27 cellular contexts compared by ENCODE assay signal in the genomic region with DNA sequence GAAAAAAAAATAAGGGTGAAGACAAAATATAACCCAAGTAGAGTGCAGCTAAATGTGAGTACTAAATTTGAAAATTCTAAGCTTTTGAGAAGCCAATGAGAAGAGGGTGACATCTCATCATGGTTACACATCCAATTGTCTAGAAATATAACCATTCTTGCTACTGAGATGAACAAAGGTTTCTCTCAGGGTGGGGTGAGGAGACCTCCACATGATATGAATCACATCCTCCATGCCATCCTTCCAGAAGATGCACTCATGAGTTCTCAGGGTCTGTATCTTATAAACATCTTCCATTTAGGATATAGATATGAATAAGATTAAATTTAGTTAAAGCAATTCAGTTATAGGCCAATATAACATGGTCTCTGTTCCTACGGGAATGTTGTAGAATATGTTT. TPM values are rescaled to one million over a fixed set of nuclear protein-coding genes. Genes with fewer than 3 reads are reported as not detected.
"Had no signal": no experiment of that assay in that cellular context is flagged by ENCODE, and none has a peak within 500 bp of the region (broad histone marks: within the 10 kb centered on the region; RNA-seq: fewer than 3 reads in every experiment).

No MANE protein-coding gene starts in this region.

- H3K36me3 Mint-ChIP-seq: activated naive CD8-positive, alpha-beta T cell treated with anti-CD3 and anti-CD28 coated beads for 36 hours; brain; natural killer cell treated with Interleukin-12 subunit alpha and Interleukin-12 subunit beta and Interleukin-15 and Interleukin-18, amount 100 ng/mL, for 72 hours had no signal

- H3K27me3 Mint-ChIP-seq: brain, progenitor cell of endocrine pancreas had no signal

- H3K4me3 ChIP-seq: adrenal gland, coronary artery, dorsolateral prefrontal cortex, left ventricle myocardium inferior, lung, mucosa of descending colon, right lobe of liver, testis, transverse colon had no signal

- H3K27ac Mint-ChIP-seq: activated naive CD4-positive, alpha-beta T cell treated with anti-CD3 and anti-CD28 coated beads for 36 hours; activated naive CD8-positive, alpha-beta T cell treated with anti-CD3 and anti-CD28 coated beads for 36 hours; activated T-helper 1 cell treated with anti-CD3 and anti-CD28 coated beads, Interleukin-12 subunit alpha, Interleukin-12 subunit beta, Interleukin-2, Interleukin-4 antibody, amounts not matched to agents 30 ng/mL and 10 ng/mL and 1 ng/mL, durations not matched to agents 14 hours and 24 hours and 36 hours; brain; effector memory CD8-positive, alpha-beta T cell; natural killer cell treated with Interleukin-12 subunit alpha and Interleukin-12 subunit beta and Interleukin-15 and Interleukin-18, amount 100 ng/mL, for 72 hours; progenitor cell of endocrine pancreas had no signal

- H3K27me3 ChIP-seq: adrenal gland, right lobe of liver, testis, transverse colon had no signal

- H3K9me3 Mint-ChIP-seq: activated naive CD4-positive, alpha-beta T cell treated with anti-CD3 and anti-CD28 coated beads for 36 hours; activated naive CD8-positive, alpha-beta T cell treated with anti-CD3 and anti-CD28 coated beads for 36 hours; activated T-helper 1 cell treated with anti-CD3 and anti-CD28 coated beads, Interleukin-12 subunit alpha, Interleukin-12 subunit beta, Interleukin-2, Interleukin-4 antibody, amounts not matched to agents 30 ng/mL and 10 ng/mL and 1 ng/mL, durations not matched to agents 14 hours and 24 hours and 36 hours; brain; effector memory CD8-positive, alpha-beta T cell had no signal

- H3K36me3 ChIP-seq: adrenal gland, left ventricle myocardium inferior, right lobe of liver, transverse colon, WERI-Rb-1 had no signal

- ATAC-seq: activated CD4-positive, CD25-positive, alpha-beta regulatory T cell treated with anti-CD3 and anti-CD28 coated beads, Interleukin-2, amount 50 U/mL, for 24 hours; effector memory CD8-positive, alpha-beta T cell; esophagus mucosa; mucosa of descending colon; natural killer cell treated with Interleukin-12 subunit alpha and Interleukin-12 subunit beta and Interleukin-15 and Interleukin-18, amount 100 ng/mL, for 72 hours; right lobe of liver; stimulated activated naive CD8-positive, alpha-beta T cell treated with anti-CD3 and anti-CD28 coated beads, Interleukin-15, Interleukin-2, amounts not matched to agents 100 U/mL and 50 U/mL, for 24 hours had no signal

- H3K9me3 ChIP-seq: adrenal gland, left ventricle myocardium inferior, mucosa of descending colon, right lobe of liver, testis, transverse colon had no signal

- DNase-seq: activated CD4-positive, alpha-beta T cell treated with anti-CD3 and anti-CD28 coated beads for 48 hours; activated CD4-positive, alpha-beta T cell treated with anti-CD3 and anti-CD28 coated beads, Interleukin-2, amount 50 U/mL, for 48 hours; activated CD8-positive, alpha-beta memory T cell treated with anti-CD3 and anti-CD28 coated beads for 24 hours; activated effector memory CD4-positive, alpha-beta T cell treated with anti-CD3 and anti-CD28 coated beads, Interleukin-2, amount 50 U/mL, for 16 hours; activated naive CD4-positive, alpha-beta T cell treated with anti-CD3 and anti-CD28 coated beads for 36 hours; activated naive CD8-positive, alpha-beta T cell treated with anti-CD3 and anti-CD28 coated beads for 36 hours; adrenal gland; aorta; dorsolateral prefrontal cortex; effector memory CD8-positive, alpha-beta T cell; left ventricle myocardium inferior; mucosa of descending colon; right lobe of liver; stimulated activated CD4-positive, alpha-beta T cell treated with anti-CD3 and anti-CD28 coated beads, Interleukin-2, amount 100 ng/mL, for 48 hours; stimulated activated naive CD8-positive, alpha-beta T cell treated with anti-CD3 and anti-CD28 coated beads, Interleukin-15, Interleukin-2, amounts not matched to agents 100 U/mL and 50 U/mL, for 24 hours; T1000; testis; transverse colon; WERI-Rb-1 had no signal

- H3K27ac ChIP-seq: adrenal gland, coronary artery, dorsolateral prefrontal cortex, left ventricle myocardium inferior, right lobe of liver, testis, transverse colon, WERI-Rb-1 had no signal

- H3K4me3 Mint-ChIP-seq: activated naive CD4-positive, alpha-beta T cell treated with anti-CD3 and anti-CD28 coated beads for 36 hours; activated naive CD8-positive, alpha-beta T cell treated with anti-CD3 and anti-CD28 coated beads for 36 hours; activated T-helper 1 cell treated with anti-CD3 and anti-CD28 coated beads, Interleukin-12 subunit alpha, Interleukin-12 subunit beta, Interleukin-2, Interleukin-4 antibody, amounts not matched to agents 30 ng/mL and 10 ng/mL and 1 ng/mL, durations not matched to agents 14 hours and 24 hours and 36 hours; brain; effector memory CD8-positive, alpha-beta T cell; natural killer cell treated with Interleukin-12 subunit alpha and Interleukin-12 subunit beta and Interleukin-15 and Interleukin-18, amount 100 ng/mL, for 72 hours had no signal

- H3K4me1 ChIP-seq: adrenal gland, left ventricle myocardium inferior, right lobe of liver, testis, transverse colon had no signal

- H3K4me1 Mint-ChIP-seq: activated naive CD8-positive, alpha-beta T cell treated with anti-CD3 and anti-CD28 coated beads for 36 hours; brain had no signal

RNA-seq across cellular contexts. Expression of a gene that starts 38.9 kb away (rescaled TPM):
- polyA plus RNA-seq: aorta had no signal
